Comparison of ENCODE assay signal across 16 cellular contexts in genomic region chr7:41139789-41140188, GRCh38.
A peak's percentile ranks its signal among the peaks of the same experiment; 100 is the strongest.
DNase-seq lines count a peak whose midpoint lies in the region; ATAC-seq and TF ChIP-seq lines count a peak whose summit lies in the region.
"Had no signal": no experiment of that assay in that cellular context is flagged by ENCODE, and none has a peak within 500 bp of the region (broad histone marks: within the 10 kb centered on the region; RNA-seq: fewer than 3 reads in every experiment).

No MANE protein-coding gene starts in this region.

- DNase-seq in NCI-H748 (lab: John Stamatoyannopoulos, UW; ENCODE audit: unreplicated experiment), result peak; percentile 19
- DNase-seq in NCI-H748 treated with DMSO at 0.1 percent for 48 hours (lab: John Stamatoyannopoulos, UW), result no peak
- DNase-seq in SK-N-SH, result peak; percentile 74
- DNase-seq in cerebellar nuclear complex (lab: John Stamatoyannopoulos, UW), result no peak
- DNase-seq: AML-193; Caco-2; Calu3; CD4-positive, alpha-beta T cell; CD8-positive, alpha-beta T cell; DMS79 treated with DMSO at 0.1 percent for 48 hours; GF-D8 had no signal

- no peak overlapping the region for H3K4me2 ChIP-seq in SK-N-SH
- H3K4me2 ChIP-seq: A549; BLaER1 treated with 17β-estradiol and CSF1 and Interleukin-3, amounts not matched to agents 10 nM and 100 nM had no signal

- CTCF ChIA-PET in SK-N-SH (lab: Yijun Ruan, JAX), result no interaction called here

- peaks cover 0 to 8% of the 10 kb centered on the region in 2 experiments; a peak in 3 of 4 replicates for H3K4me1 ChIP-seq in SK-N-SH (ENCODE audit: control insufficient read depth in 1 of 2, insufficient read depth in 2 of 2, low read depth in 1 of 2, low read length in 1 of 2)
- H3K4me1 ChIP-seq: A549; BLaER1 treated with 17β-estradiol and CSF1 and Interleukin-3, amounts not matched to agents 10 nM and 100 nM; Caco-2 had no signal

- peak; percentile 13; the same call in 1 of the 2 replicates for TF ChIP-seq RAD21 in SK-N-SH (IDR thresholded peaks at IDR 0.05; ENCODE audit: low read length)

- no peak for TF ChIP-seq CTCF in SK-N-SH (IDR thresholded peaks at IDR 0.05)

- H2AFZ ChIP-seq in SK-N-SH (ENCODE audit: low read depth), result no peak overlapping the region

- POLR2A ChIA-PET in SK-N-SH (lab: Yijun Ruan, JAX), result no interaction called here

- no peaks in the 10 kb centered on the region for H3K36me3 ChIP-seq in SK-N-SH (replicated peaks in 1 of 2; ENCODE audit: control insufficient read depth in 1 of 2, insufficient read depth in 2 of 2, low read length in 1 of 2)
- H3K36me3 ChIP-seq: BLaER1 treated with 17β-estradiol and CSF1 and Interleukin-3, amounts not matched to agents 10 nM and 100 nM had no signal

- no peak overlapping the region for H3K27ac ChIP-seq in SK-N-SH (ENCODE audit: low read depth in 2 of 2, low read length in 1 of 2)
- H3K27ac ChIP-seq: 22Rv1; A549; BLaER1 treated with 17β-estradiol and CSF1 and Interleukin-3, amounts not matched to agents 10 nM and 100 nM; C4-2B had no signal

- H3K4me3 ChIP-seq in SK-N-SH (ENCODE audit: low read depth in 2 of 2, low read length in 1 of 2), result no peak overlapping the region
- H3K4me3 ChIP-seq: A549; BLaER1 treated with 17β-estradiol and CSF1 and Interleukin-3, amounts not matched to agents 10 nM and 100 nM had no signal

- no peaks in the 10 kb centered on the region for H4K20me1 ChIP-seq in SK-N-SH (ENCODE audit: insufficient read depth)
- H4K20me1 ChIP-seq: BLaER1 treated with 17β-estradiol and CSF1 and Interleukin-3, amounts not matched to agents 10 nM and 100 nM had no signal

- H3K79me2 ChIP-seq in SK-N-SH (ENCODE audit: insufficient read depth), result no peaks in the 10 kb centered on the region

- no peaks in the 10 kb centered on the region for H3K9me2 ChIP-seq in SK-N-SH

- no peaks in the 10 kb centered on the region for H3F3A ChIP-seq in SK-N-SH (replicated peaks; ENCODE audit: insufficient read depth)

- WGBS in SK-N-SH (ENCODE audit: low lambda C conversion rate), result 68% methylated on average over 5 of the region's 5 CpGs

- peak in 1 of 2 experiments; percentile 75; a peak in 1 of 4 replicates for TF ChIP-seq EP300 in SK-N-SH (IDR thresholded peaks at IDR 0.05; ENCODE audit: borderline replicate concordance in 1 of 2, low read depth in 1 of 2, low read length in 1 of 2)

- ATAC-seq in HG03469 (IDR thresholded peaks at IDR 0.05; ENCODE audit: unreplicated experiment), result no peak
- ATAC-seq: A549; CD8-positive, alpha-beta T cell had no signal

- H3K9me3 ChIP-seq in SK-N-SH, result no peaks in the 10 kb centered on the region
- H3K9me3 ChIP-seq: A549; BLaER1 treated with 17β-estradiol and CSF1 and Interleukin-3, amounts not matched to agents 10 nM and 100 nM; Caco-2 had no signal

- H3K9ac ChIP-seq in SK-N-SH, result no peak overlapping the region
- H3K9ac ChIP-seq: BLaER1 treated with 17β-estradiol and CSF1 and Interleukin-3, amounts not matched to agents 10 nM and 100 nM had no signal

- no peaks in the 10 kb centered on the region for H3K27me3 ChIP-seq in SK-N-SH (ENCODE audit: insufficient read depth)
- H3K27me3 ChIP-seq: BLaER1 treated with 17β-estradiol and CSF1 and Interleukin-3, amounts not matched to agents 10 nM and 100 nM had no signal

TF ChIP-seq in SK-N-SH, 30 proteins besides CTCF, POLR2A, EP300 and RAD21:
- TF ChIP-seq CHD2 (IDR thresholded peaks at IDR 0.05; ENCODE audit: low read length, partially characterized antibody), result peak; percentile 31
- peak; percentile 45; the same call in 1 of the 2 replicates for TF ChIP-seq RCOR1 (IDR thresholded peaks at IDR 0.05; ENCODE audit: low read length)
- peak; percentile 94 for TF ChIP-seq GATA2 (CRISPR knock-in tag; IDR thresholded peaks at IDR 0.05)
- TF ChIP-seq MXI1 (IDR thresholded peaks at IDR 0.05; ENCODE audit: low read depth, low read length), result peak; percentile 42; the same call in 1 of the 2 replicates
- peak; percentile 26; the same call in 1 of the 2 replicates for TF ChIP-seq TCF12 (IDR thresholded peaks at IDR 0.05)
- no peak for TF ChIP-seq USF1 (IDR thresholded peaks at IDR 0.05; ENCODE audit: borderline replicate concordance, low read depth)
TF ChIP-seq in SK-N-SH: peak in this region for 5.

Comparison
In these comparisons a context has a peak if more than half of its experiments do, and no peak if none do; other contexts are left out.
1. DNase-seq: peak in NCI-H748 (single experiment) and SK-N-SH (single experiment); none in NCI-H748 treated with DMSO at 0.1 percent for 48 hours (single experiment) and cerebellar nuclear complex (0 of 2).